1 cellular context compared by ENCODE assay signal in genomic region chr5:14708551-14708950, GRCh38.
TF ChIP-seq lines count a peak whose summit lies in the region.

No MANE protein-coding gene starts in this region.

TF ChIP-seq in IMR-90, 13 proteins besides CTCF, POLR2A, EP300 and RAD21:
- TF ChIP-seq MAZ (IDR thresholded peaks at IDR 0.05; ENCODE audit: borderline replicate concordance, low read depth, low read length) (no peak), FOS (IDR thresholded peaks at IDR 0.05; ENCODE audit: low read depth, low read length) (no peak), ELK1 (IDR thresholded peaks at IDR 0.05; ENCODE audit: borderline replicate concordance, low read depth, low read length) (no peak), RFX5 (IDR thresholded peaks at IDR 0.05; ENCODE audit: low read depth, low read length) (no peak), CHD1 (IDR thresholded peaks at IDR 0.05; ENCODE audit: low read depth, low read length) (no peak)
TF ChIP-seq in IMR-90: peak in this region for 0.
